Comparison of ENCODE assay signal across 1 cellular context in the genomic region with DNA sequence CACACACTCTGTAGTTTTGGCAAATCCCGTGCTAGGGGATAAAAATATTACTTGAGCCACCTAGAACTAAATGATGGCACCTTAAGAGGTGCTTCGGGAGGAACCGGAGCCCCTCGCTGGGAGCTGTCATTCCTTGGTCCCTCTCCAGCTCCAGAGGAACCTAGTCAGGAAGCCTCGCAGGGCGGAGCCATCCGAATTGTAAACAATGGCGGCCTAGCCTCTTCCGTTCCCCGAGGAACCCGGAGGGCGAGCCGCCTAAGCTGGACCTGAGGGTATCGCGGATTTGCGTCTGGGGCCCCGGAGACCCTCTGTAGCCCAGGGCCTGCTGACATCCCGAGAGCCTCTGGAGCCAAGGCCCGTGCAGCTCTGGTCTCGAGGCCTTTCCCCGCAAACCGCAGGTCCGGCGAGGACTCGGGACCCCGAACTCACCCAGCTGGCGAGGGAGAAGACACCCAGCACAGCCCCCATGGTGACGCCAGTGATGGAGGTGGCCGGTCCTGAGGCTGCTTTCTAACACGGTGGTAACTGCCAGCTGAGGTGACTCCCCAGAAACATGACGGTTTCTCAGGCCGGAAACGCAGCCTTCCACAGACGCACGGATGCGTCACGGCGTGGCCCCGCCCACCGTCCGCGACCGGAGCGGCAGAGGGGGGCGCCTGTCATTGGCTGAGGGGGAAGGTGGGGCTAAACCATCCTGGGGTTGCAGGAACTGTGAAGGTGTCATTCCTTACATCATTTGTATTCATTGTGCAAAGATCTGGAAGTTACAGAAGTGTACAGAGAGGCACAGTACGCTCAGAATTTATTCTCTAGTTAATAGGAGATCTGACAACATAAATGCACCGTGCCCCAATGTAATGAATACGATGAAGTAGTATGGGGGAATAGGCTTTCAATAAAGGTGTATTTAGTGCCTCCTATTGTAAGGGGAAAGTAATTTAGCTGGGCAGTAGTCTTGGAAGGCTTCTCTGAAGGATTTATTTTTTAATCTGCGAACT.
A peak's percentile ranks its signal among the peaks of the same experiment; 100 is the strongest.
TF ChIP-seq lines count a peak whose summit lies in the region.

A gene (minus strand): TSS at position 587 of the 998 bp plus-strand sequence. CDS start 119 bp downstream, at position 468.

TF ChIP-seq in HEK293, 187 proteins besides CTCF, POLR2A, EP300 and RAD21 (continued from another document and continues in another):
- peak; percentile 87 for TF ChIP-seq KLF9 (tag by site-specific recombination; IDR thresholded peaks at IDR 0.05; ENCODE audit: low read depth)
- TF ChIP-seq, protein P1, sequence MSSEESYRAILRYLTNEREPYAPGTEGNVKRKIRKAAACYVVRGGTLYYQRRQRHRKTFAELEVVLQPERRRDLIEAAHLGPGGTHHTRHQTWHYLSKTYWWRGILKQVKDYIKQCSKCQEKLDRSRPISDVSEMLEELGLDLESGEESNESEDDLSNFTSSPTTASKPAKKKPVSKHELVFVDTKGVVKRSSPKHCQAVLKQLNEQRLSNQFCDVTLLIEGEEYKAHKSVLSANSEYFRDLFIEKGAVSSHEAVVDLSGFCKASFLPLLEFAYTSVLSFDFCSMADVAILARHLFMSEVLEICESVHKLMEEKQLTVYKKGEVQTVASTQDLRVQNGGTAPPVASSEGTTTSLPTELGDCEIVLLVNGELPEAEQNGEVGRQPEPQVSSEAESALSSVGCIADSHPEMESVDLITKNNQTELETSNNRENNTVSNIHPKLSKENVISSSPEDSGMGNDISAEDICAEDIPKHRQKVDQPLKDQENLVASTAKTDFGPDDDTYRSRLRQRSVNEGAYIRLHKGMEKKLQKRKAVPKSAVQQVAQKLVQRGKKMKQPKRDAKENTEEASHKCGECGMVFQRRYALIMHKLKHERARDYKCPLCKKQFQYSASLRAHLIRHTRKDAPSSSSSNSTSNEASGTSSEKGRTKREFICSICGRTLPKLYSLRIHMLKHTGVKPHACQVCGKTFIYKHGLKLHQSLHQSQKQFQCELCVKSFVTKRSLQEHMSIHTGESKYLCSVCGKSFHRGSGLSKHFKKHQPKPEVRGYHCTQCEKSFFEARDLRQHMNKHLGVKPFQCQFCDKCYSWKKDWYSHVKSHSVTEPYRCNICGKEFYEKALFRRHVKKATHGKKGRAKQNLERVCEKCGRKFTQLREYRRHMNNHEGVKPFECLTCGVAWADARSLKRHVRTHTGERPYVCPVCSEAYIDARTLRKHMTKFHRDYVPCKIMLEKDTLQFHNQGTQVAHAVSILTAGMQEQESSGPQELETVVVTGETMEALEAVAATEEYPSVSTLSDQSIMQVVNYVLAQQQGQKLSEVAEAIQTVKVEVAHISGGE (tag by site-specific recombination; conservative IDR thresholded peaks at IDR 0.05; ENCODE audit: low read depth) = peak; percentile 92
- no peak for TF ChIP-seq ZNF621 (tag by site-specific recombination; IDR thresholded peaks at IDR 0.05)
- TF ChIP-seq, protein P2, sequence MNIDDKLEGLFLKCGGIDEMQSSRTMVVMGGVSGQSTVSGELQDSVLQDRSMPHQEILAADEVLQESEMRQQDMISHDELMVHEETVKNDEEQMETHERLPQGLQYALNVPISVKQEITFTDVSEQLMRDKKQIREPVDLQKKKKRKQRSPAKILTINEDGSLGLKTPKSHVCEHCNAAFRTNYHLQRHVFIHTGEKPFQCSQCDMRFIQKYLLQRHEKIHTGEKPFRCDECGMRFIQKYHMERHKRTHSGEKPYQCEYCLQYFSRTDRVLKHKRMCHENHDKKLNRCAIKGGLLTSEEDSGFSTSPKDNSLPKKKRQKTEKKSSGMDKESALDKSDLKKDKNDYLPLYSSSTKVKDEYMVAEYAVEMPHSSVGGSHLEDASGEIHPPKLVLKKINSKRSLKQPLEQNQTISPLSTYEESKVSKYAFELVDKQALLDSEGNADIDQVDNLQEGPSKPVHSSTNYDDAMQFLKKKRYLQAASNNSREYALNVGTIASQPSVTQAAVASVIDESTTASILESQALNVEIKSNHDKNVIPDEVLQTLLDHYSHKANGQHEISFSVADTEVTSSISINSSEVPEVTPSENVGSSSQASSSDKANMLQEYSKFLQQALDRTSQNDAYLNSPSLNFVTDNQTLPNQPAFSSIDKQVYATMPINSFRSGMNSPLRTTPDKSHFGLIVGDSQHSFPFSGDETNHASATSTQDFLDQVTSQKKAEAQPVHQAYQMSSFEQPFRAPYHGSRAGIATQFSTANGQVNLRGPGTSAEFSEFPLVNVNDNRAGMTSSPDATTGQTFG (tag by site-specific recombination; IDR thresholded peaks at IDR 0.05; ENCODE audit: borderline replicate concordance) = no peak
- TF ChIP-seq ZNF2 (tag by site-specific recombination; IDR thresholded peaks at IDR 0.05) = peak; percentile 74; the same call in 1 of the 2 replicates
- TF ChIP-seq, protein P3, sequence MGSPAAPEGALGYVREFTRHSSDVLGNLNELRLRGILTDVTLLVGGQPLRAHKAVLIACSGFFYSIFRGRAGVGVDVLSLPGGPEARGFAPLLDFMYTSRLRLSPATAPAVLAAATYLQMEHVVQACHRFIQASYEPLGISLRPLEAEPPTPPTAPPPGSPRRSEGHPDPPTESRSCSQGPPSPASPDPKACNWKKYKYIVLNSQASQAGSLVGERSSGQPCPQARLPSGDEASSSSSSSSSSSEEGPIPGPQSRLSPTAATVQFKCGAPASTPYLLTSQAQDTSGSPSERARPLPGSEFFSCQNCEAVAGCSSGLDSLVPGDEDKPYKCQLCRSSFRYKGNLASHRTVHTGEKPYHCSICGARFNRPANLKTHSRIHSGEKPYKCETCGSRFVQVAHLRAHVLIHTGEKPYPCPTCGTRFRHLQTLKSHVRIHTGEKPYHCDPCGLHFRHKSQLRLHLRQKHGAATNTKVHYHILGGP (tag by site-specific recombination; IDR thresholded peaks at IDR 0.05) = no peak
- TF ChIP-seq ZNF416 (tag by site-specific recombination; IDR thresholded peaks at IDR 0.05) = no peak
- TF ChIP-seq OVOL3 (tag by site-specific recombination; IDR thresholded peaks at IDR 0.05) = no peak; the same call in 1 of the 2 replicates
- TF ChIP-seq, protein P4, sequence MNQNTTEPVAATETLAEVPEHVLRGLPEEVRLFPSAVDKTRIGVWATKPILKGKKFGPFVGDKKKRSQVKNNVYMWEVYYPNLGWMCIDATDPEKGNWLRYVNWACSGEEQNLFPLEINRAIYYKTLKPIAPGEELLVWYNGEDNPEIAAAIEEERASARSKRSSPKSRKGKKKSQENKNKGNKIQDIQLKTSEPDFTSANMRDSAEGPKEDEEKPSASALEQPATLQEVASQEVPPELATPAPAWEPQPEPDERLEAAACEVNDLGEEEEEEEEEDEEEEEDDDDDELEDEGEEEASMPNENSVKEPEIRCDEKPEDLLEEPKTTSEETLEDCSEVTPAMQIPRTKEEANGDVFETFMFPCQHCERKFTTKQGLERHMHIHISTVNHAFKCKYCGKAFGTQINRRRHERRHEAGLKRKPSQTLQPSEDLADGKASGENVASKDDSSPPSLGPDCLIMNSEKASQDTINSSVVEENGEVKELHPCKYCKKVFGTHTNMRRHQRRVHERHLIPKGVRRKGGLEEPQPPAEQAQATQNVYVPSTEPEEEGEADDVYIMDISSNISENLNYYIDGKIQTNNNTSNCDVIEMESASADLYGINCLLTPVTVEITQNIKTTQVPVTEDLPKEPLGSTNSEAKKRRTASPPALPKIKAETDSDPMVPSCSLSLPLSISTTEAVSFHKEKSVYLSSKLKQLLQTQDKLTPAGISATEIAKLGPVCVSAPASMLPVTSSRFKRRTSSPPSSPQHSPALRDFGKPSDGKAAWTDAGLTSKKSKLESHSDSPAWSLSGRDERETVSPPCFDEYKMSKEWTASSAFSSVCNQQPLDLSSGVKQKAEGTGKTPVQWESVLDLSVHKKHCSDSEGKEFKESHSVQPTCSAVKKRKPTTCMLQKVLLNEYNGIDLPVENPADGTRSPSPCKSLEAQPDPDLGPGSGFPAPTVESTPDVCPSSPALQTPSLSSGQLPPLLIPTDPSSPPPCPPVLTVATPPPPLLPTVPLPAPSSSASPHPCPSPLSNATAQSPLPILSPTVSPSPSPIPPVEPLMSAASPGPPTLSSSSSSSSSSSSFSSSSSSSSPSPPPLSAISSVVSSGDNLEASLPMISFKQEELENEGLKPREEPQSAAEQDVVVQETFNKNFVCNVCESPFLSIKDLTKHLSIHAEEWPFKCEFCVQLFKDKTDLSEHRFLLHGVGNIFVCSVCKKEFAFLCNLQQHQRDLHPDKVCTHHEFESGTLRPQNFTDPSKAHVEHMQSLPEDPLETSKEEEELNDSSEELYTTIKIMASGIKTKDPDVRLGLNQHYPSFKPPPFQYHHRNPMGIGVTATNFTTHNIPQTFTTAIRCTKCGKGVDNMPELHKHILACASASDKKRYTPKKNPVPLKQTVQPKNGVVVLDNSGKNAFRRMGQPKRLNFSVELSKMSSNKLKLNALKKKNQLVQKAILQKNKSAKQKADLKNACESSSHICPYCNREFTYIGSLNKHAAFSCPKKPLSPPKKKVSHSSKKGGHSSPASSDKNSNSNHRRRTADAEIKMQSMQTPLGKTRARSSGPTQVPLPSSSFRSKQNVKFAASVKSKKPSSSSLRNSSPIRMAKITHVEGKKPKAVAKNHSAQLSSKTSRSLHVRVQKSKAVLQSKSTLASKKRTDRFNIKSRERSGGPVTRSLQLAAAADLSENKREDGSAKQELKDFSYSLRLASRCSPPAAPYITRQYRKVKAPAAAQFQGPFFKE (tag by site-specific recombination; IDR thresholded peaks at IDR 0.05; ENCODE audit: borderline replicate concordance) = no peak
- TF ChIP-seq SP2 (tag by site-specific recombination; IDR thresholded peaks at IDR 0.05) = peak; percentile 91
- TF ChIP-seq, protein P5, sequence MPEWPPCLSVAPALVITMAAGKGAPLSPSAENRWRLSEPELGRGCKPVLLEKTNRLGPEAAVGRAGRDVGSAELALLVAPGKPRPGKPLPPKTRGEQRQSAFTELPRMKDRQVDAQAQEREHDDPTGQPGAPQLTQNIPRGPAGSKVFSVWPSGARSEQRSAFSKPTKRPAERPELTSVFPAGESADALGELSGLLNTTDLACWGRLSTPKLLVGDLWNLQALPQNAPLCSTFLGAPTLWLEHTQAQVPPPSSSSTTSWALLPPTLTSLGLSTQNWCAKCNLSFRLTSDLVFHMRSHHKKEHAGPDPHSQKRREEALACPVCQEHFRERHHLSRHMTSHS (tag by site-specific recombination; IDR thresholded peaks at IDR 0.05) = no peak
- no peak for TF ChIP-seq ZNF654 (tag by site-specific recombination; IDR thresholded peaks at IDR 0.05; ENCODE audit: low read depth)
- peak; percentile 65 for TF ChIP-seq ZBTB17 (tag by site-specific recombination; IDR thresholded peaks at IDR 0.05)
- TF ChIP-seq, protein P6, sequence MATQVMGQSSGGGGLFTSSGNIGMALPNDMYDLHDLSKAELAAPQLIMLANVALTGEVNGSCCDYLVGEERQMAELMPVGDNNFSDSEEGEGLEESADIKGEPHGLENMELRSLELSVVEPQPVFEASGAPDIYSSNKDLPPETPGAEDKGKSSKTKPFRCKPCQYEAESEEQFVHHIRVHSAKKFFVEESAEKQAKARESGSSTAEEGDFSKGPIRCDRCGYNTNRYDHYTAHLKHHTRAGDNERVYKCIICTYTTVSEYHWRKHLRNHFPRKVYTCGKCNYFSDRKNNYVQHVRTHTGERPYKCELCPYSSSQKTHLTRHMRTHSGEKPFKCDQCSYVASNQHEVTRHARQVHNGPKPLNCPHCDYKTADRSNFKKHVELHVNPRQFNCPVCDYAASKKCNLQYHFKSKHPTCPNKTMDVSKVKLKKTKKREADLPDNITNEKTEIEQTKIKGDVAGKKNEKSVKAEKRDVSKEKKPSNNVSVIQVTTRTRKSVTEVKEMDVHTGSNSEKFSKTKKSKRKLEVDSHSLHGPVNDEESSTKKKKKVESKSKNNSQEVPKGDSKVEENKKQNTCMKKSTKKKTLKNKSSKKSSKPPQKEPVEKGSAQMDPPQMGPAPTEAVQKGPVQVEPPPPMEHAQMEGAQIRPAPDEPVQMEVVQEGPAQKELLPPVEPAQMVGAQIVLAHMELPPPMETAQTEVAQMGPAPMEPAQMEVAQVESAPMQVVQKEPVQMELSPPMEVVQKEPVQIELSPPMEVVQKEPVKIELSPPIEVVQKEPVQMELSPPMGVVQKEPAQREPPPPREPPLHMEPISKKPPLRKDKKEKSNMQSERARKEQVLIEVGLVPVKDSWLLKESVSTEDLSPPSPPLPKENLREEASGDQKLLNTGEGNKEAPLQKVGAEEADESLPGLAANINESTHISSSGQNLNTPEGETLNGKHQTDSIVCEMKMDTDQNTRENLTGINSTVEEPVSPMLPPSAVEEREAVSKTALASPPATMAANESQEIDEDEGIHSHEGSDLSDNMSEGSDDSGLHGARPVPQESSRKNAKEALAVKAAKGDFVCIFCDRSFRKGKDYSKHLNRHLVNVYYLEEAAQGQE (tag by site-specific recombination; IDR thresholded peaks at IDR 0.05) = peak; percentile 61; the same call in 1 of the 2 replicates
- TF ChIP-seq ZNF350 (tag by site-specific recombination; IDR thresholded peaks at IDR 0.05) = no peak
- no peak for TF ChIP-seq ZNF658 (tag by site-specific recombination; IDR thresholded peaks at IDR 0.05)
- TF ChIP-seq ZNF521 (tag by site-specific recombination; IDR thresholded peaks at IDR 0.05) = no peak
- TF ChIP-seq ZNF202 (tag by site-specific recombination; IDR thresholded peaks at IDR 0.05; ENCODE audit: borderline replicate concordance) = no peak
- peak; percentile 71 for TF ChIP-seq ZNF600 (tag by site-specific recombination; IDR thresholded peaks at IDR 0.05)
- peak; percentile 61; the same call in 1 of the 2 replicates for TF ChIP-seq GLIS2 (tag by site-specific recombination; IDR thresholded peaks at IDR 0.05)
- TF ChIP-seq ZNF404 (tag by site-specific recombination; IDR thresholded peaks at IDR 0.05) = no peak
- no peak for TF ChIP-seq ZNF530 (tag by site-specific recombination; IDR thresholded peaks at IDR 0.05; ENCODE audit: low read depth)
- peak; percentile 85 for TF ChIP-seq YY1 (tag by site-specific recombination; IDR thresholded peaks at IDR 0.05)
- no peak for TF ChIP-seq ZNF514 (tag by site-specific recombination; IDR thresholded peaks at IDR 0.05)
- no peak for TF ChIP-seq ZNF184 (tag by site-specific recombination; IDR thresholded peaks at IDR 0.05)
- TF ChIP-seq, protein P7, sequence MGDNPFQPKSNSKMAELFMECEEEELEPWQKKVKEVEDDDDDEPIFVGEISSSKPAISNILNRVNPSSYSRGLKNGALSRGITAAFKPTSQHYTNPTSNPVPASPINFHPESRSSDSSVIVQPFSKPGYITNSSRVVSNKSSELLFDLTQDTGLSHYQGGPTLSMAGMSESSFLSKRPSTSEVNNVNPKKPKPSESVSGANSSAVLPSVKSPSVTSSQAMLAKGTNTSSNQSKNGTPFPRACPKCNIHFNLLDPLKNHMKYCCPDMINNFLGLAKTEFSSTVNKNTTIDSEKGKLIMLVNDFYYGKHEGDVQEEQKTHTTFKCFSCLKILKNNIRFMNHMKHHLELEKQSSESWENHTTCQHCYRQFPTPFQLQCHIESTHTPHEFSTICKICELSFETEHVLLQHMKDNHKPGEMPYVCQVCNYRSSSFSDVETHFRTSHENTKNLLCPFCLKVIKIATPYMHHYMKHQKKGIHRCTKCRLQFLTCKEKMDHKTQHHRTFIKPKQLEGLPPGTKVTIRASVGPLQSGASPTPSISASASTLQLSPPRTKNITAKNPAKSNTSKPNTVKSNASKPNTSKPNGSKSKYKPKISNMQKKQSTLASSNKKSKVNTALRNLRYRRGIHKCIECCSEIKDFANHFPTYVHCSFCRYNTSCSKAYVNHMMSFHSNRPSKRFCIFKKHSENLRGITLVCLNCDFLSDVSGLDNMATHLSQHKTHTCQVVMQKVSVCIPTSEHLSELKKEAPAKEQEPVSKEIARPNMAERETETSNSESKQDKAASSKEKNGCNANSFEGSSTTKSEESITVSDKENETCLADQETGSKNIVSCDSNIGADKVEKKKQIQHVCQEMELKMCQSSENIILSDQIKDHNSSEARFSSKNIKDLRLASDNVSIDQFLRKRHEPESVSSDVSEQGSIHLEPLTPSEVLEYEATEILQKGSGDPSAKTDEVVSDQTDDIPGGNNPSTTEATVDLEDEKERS (tag by site-specific recombination; IDR thresholded peaks at IDR 0.05) = no peak
- TF ChIP-seq ZEB2 (tag by site-specific recombination; IDR thresholded peaks at IDR 0.05) = peak; percentile 66; the same call in 1 of the 2 replicates
- no peak for TF ChIP-seq ZBTB48 (tag by site-specific recombination; IDR thresholded peaks at IDR 0.05)
- TF ChIP-seq ZSCAN30 (tag by site-specific recombination; IDR thresholded peaks at IDR 0.05) = no peak; the same call in 1 of the 2 replicates
- no peak for TF ChIP-seq ZNF248 (tag by site-specific recombination; IDR thresholded peaks at IDR 0.05)
- TF ChIP-seq ZNF324 (tag by site-specific recombination; IDR thresholded peaks at IDR 0.05) = 0 out of 2 replicates have a peak, but pooled peaks have one; percentile 21
